In the genomic region with DNA sequence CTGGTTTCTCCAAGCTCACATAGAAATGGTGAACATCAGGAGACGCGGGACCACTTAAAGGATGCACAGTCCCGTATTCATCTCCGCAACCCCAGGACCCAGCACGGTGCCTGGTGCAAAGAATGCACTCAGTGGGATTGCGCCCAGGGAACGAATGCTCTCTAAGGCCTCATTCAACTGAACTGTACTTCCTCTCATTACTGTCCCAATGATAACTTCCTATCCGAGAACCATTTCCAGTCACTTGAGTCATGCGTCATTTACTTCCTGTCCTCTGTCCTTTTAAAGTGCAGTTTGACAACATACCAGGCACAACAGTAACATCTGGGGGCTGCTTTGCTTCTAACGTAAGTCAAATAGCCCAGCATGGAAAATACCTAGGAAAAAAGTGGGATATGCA, we compare ENCODE assay signal across 14 cellular contexts.
DNase-seq lines count a peak whose midpoint lies in the region; ATAC-seq and TF ChIP-seq lines count a peak whose summit lies in the region.
"Had no signal": no experiment of that assay in that cellular context is flagged by ENCODE, and none has a peak within 500 bp of the region (broad histone marks: within the 10 kb centered on the region; RNA-seq: fewer than 3 reads in every experiment).

No MANE protein-coding gene starts in this region.

- H3K27ac ChIP-seq in HL-60 (replicated peaks) = peak overlapping the region; percentile 95
- H3K27ac ChIP-seq in left ventricle myocardium inferior (replicated peaks) = peak overlapping the region; percentile 27
- peak overlapping the region; percentile 75 to 94 (median 87) for H3K27ac ChIP-seq in spleen

- WGBS in spleen, 5 donors = 41 to 57% (median 51%) methylated on average over 10 of the region's 10 CpGs

- no peaks in the 10 kb centered on the region for H3K9me3 ChIP-seq in left ventricle myocardium inferior (replicated peaks)
- no peaks in the 10 kb centered on the region for H3K9me3 ChIP-seq in spleen
- H3K9me3 ChIP-seq: SK-N-SH had no signal

- peak in 1 of 3 donors; percentile 71 for TF ChIP-seq POLR2A in spleen (IDR thresholded peaks at IDR 0.05)

- ATAC-seq in HG03045 (IDR thresholded peaks at IDR 0.05; ENCODE audit: unreplicated experiment) = no peak
- no peak for ATAC-seq in GM18867 (IDR thresholded peaks at IDR 0.05; ENCODE audit: unreplicated experiment)
- ATAC-seq: stimulated activated naive CD8-positive, alpha-beta T cell treated with anti-CD3 and anti-CD28 coated beads, Interleukin-15, amount 100 ng/mL, for 72 hours had no signal

- H3K27me3 ChIP-seq in HL-60 (ENCODE audit: insufficient read depth, poor library complexity, severe bottlenecking) (no peaks in the 10 kb centered on the region), left ventricle myocardium inferior (ENCODE audit: low read depth) (peaks cover 15% of the 10 kb centered on the region), spleen (replicated peaks in 1 of 7) (no peaks in the 10 kb centered on the region)

- H3K4me3 ChIP-seq in HL-60 (replicated peaks; ENCODE audit: insufficient read depth, low read length) (no peak overlapping the region), left ventricle myocardium inferior (no peak overlapping the region), spleen (peak overlapping the region in 5 of 8 donors; percentile 1 to 50 (median 21))

- no peaks in the 10 kb centered on the region for H3K4me1 ChIP-seq in left ventricle myocardium inferior
- H3K4me1 ChIP-seq in spleen = peaks cover 11 to 100% (median 72%) of the 10 kb centered on the region in 6 donors

- intact Hi-C loops in left ventricle myocardium inferior (cut with micrococcal nuclease) (no loop called here), spleen (cut with DNase I; ENCODE audit: low total_unique reads) (no loop called here)

- H3K36me3 ChIP-seq in left ventricle myocardium inferior (no peaks in the 10 kb centered on the region), spleen (peaks cover 0 to 6% (median 0%) of the 10 kb centered on the region in 6 donors)

- DNase-seq in HL-60 (ENCODE audit: low read depth in 1 of 2, low spot score in 1 of 2) (peak; percentile 79 to 80), SKM-1 (lab: John Stamatoyannopoulos, UW; ENCODE audit: unreplicated experiment) (peak; percentile 95), left ventricle myocardium inferior (no peak), spleen (peak; percentile 81), putamen (ENCODE audit: low spot score) (no peak)
- DNase-seq: activated CD4-positive, alpha-beta T cell treated with anti-CD3 and anti-CD28 coated beads, Interleukin-2, amount 50 U/mL, for 4 hours; activated naive CD4-positive, alpha-beta T cell treated with Interleukin-2 at 50 U/mL for 16 hours; HFFc6; NCI-H524 treated with DMSO at 0.1 percent for 48 hours; SK-N-SH; stimulated activated CD4-positive, alpha-beta T cell treated with anti-CD3 and anti-CD28 coated beads, Interleukin-1b, Interleukin-23, amount 100 ng/mL, for 48 hours; stimulated activated naive CD8-positive, alpha-beta T cell treated with anti-CD3 and anti-CD28 coated beads, Interleukin-15, amount 100 ng/mL, for 72 hours had no signal

- no peak for TF ChIP-seq CTCF in HL-60 (IDR thresholded peaks at IDR 0.05; ENCODE audit: insufficient read depth, low read length)
- no peak for TF ChIP-seq CTCF in left ventricle myocardium inferior (IDR thresholded peaks at IDR 0.05; ENCODE audit: borderline replicate concordance)
- TF ChIP-seq CTCF in spleen (IDR thresholded peaks at IDR 0.05 in 8 of 11, conservative IDR thresholded peaks at IDR 0.05 in 3 of 11) = no peak

Comparison
In these comparisons a context has a peak if more than half of its experiments do, and no peak if none do; other contexts are left out.
1. DNase-seq: peak in HL-60 (2 of 2), SKM-1 (single experiment) and spleen (single experiment); none in left ventricle myocardium inferior (single experiment) and putamen (single experiment).
2. H3K27ac ChIP-seq: peak in every context shown above with its lines; median percentile 95 in HL-60; 87 in spleen; 27 in left ventricle myocardium inferior.
3. H3K4me3 ChIP-seq: peak in spleen (5 of 8); none in HL-60 (single experiment) and left ventricle myocardium inferior (single experiment).